1 cellular context compared by ENCODE assay signal in the genomic region with DNA sequence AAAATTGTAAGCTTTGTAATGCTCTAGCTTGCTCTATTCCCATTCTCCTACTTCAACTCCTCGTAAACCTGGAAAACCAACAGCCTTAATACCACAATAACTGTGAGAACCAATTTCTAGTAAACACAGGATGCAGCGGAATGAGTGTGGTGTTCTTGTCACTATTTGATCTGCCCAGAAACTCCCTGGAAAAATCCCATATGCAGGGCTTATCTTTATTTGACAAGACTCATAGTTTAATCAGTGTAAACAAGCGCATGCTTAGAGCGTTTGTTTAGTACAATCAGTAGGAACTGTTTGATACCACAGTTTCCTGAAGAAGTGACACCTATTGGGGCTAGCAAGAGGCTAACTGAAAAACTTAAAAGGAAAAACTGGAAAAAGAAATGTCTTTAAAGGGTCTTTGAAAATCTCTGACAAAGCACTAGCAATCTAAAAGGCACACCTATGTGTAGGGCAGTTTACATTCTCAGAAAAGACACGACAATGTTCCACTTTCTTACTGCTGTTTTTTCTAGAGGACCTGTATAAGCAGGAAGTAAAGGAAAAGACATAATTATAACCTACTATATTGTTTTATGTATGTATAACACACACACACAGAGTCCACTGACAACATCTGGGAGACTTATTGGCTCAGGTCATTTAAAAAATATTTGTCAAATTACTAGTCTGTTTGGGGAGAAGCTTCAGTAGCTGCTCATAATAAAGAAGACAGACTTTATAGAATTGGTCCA.
TF ChIP-seq lines count a peak whose summit lies in the region.

No MANE protein-coding gene starts in this region.

TF ChIP-seq in GM23338, 12 proteins besides CTCF, POLR2A, EP300 and RAD21:
- TF ChIP-seq NANOG (IDR thresholded peaks at IDR 0.05; ENCODE audit: borderline replicate concordance) (no peak), JUNB (IDR thresholded peaks at IDR 0.05; ENCODE audit: unreplicated experiment) (no peak), STAT1 (IDR thresholded peaks at IDR 0.05; ENCODE audit: unreplicated experiment) (no peak), EZH2phosphoT487 (IDR thresholded peaks at IDR 0.05; ENCODE audit: unreplicated experiment) (no peak), POLR2AphosphoS5 (IDR thresholded peaks at IDR 0.05; ENCODE audit: low read depth) (no peak), ZNF331 (CRISPR knock-in tag; IDR thresholded peaks at IDR 0.05; ENCODE audit: low read depth) (no peak), ZNF114 (CRISPR knock-in tag; IDR thresholded peaks at IDR 0.05) (no peak), CREB1 (CRISPR knock-in tag; IDR thresholded peaks at IDR 0.05; ENCODE audit: low read depth) (no peak), EZH2 (IDR thresholded peaks at IDR 0.05; ENCODE audit: low read depth, unreplicated experiment) (no peak)
- TF ChIP-seq, protein P1, sequence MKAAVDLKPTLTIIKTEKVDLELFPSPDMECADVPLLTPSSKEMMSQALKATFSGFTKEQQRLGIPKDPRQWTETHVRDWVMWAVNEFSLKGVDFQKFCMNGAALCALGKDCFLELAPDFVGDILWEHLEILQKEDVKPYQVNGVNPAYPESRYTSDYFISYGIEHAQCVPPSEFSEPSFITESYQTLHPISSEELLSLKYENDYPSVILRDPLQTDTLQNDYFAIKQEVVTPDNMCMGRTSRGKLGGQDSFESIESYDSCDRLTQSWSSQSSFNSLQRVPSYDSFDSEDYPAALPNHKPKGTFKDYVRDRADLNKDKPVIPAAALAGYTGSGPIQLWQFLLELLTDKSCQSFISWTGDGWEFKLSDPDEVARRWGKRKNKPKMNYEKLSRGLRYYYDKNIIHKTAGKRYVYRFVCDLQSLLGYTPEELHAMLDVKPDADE (IDR thresholded peaks at IDR 0.05), result no peak
- TF ChIP-seq, protein P2, sequence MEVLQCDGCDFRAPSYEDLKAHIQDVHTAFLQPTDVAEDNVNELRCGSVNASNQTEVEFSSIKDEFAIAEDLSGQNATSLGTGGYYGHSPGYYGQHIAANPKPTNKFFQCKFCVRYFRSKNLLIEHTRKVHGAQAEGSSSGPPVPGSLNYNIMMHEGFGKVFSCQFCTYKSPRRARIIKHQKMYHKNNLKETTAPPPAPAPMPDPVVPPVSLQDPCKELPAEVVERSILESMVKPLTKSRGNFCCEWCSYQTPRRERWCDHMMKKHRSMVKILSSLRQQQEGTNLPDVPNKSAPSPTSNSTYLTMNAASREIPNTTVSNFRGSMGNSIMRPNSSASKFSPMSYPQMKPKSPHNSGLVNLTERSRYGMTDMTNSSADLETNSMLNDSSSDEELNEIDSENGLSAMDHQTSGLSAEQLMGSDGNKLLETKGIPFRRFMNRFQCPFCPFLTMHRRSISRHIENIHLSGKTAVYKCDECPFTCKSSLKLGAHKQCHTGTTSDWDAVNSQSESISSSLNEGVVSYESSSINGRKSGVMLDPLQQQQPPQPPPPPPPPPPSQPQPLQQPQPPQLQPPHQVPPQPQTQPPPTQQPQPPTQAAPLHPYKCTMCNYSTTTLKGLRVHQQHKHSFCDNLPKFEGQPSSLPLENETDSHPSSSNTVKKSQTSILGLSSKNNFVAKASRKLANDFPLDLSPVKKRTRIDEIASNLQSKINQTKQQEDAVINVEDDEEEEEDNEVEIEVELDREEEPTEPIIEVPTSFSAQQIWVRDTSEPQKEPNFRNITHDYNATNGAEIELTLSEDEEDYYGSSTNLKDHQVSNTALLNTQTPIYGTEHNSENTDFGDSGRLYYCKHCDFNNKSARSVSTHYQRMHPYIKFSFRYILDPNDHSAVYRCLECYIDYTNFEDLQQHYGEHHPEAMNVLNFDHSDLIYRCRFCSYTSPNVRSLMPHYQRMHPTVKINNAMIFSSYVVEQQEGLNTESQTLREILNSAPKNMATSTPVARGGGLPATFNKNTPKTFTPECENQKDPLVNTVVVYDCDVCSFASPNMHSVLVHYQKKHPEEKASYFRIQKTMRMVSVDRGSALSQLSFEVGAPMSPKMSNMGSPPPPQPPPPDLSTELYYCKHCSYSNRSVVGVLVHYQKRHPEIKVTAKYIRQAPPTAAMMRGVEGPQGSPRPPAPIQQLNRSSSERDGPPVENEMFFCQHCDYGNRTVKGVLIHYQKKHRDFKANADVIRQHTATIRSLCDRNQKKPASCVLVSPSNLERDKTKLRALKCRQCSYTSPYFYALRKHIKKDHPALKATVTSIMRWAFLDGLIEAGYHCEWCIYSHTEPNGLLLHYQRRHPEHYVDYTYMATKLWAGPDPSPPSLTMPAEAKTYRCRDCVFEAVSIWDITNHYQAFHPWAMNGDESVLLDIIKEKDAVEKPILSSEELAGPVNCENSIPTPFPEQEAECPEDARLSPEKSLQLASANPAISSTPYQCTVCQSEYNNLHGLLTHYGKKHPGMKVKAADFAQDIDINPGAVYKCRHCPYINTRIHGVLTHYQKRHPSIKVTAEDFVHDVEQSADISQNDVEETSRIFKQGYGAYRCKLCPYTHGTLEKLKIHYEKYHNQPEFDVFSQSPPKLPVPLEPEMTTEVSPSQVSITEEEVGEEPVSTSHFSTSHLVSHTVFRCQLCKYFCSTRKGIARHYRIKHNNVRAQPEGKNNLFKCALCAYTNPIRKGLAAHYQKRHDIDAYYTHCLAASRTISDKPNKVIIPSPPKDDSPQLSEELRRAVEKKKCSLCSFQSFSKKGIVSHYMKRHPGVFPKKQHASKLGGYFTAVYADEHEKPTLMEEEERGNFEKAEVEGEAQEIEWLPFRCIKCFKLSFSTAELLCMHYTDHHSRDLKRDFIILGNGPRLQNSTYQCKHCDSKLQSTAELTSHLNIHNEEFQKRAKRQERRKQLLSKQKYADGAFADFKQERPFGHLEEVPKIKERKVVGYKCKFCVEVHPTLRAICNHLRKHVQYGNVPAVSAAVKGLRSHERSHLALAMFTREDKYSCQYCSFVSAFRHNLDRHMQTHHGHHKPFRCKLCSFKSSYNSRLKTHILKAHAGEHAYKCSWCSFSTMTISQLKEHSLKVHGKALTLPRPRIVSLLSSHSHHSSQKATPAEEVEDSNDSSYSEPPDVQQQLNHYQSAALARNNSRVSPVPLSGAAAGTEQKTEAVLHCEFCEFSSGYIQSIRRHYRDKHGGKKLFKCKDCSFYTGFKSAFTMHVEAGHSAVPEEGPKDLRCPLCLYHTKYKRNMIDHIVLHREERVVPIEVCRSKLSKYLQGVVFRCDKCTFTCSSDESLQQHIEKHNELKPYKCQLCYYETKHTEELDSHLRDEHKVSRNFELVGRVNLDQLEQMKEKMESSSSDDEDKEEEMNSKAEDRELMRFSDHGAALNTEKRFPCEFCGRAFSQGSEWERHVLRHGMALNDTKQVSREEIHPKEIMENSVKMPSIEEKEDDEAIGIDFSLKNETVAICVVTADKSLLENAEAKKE (CRISPR knock-in tag; IDR thresholded peaks at IDR 0.05), result no peak
- TF ChIP-seq, protein P3, sequence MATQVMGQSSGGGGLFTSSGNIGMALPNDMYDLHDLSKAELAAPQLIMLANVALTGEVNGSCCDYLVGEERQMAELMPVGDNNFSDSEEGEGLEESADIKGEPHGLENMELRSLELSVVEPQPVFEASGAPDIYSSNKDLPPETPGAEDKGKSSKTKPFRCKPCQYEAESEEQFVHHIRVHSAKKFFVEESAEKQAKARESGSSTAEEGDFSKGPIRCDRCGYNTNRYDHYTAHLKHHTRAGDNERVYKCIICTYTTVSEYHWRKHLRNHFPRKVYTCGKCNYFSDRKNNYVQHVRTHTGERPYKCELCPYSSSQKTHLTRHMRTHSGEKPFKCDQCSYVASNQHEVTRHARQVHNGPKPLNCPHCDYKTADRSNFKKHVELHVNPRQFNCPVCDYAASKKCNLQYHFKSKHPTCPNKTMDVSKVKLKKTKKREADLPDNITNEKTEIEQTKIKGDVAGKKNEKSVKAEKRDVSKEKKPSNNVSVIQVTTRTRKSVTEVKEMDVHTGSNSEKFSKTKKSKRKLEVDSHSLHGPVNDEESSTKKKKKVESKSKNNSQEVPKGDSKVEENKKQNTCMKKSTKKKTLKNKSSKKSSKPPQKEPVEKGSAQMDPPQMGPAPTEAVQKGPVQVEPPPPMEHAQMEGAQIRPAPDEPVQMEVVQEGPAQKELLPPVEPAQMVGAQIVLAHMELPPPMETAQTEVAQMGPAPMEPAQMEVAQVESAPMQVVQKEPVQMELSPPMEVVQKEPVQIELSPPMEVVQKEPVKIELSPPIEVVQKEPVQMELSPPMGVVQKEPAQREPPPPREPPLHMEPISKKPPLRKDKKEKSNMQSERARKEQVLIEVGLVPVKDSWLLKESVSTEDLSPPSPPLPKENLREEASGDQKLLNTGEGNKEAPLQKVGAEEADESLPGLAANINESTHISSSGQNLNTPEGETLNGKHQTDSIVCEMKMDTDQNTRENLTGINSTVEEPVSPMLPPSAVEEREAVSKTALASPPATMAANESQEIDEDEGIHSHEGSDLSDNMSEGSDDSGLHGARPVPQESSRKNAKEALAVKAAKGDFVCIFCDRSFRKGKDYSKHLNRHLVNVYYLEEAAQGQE (IDR thresholded peaks at IDR 0.05; ENCODE audit: unreplicated experiment), result no peak
